In the genomic region with DNA sequence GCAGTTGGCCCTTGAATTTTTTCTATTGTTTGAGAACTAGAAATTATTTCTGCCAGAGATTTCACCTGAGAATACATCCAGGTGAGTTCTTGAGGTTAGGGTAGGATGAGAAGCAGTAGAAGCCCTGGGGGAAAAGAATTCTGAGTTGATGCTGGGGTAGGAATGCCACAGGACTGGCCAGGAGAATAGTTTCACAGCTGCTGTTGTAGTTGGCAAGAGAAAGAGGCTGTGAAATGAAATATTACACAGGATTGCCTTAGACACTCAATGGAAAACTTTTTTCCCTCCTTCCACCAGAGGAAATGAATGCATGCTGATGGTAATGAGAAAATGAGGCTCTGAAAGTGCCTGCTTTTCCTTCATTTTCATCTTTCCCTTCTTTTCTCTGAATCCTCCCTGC, we compare ENCODE assay signal across 31 cellular contexts. TPM values are rescaled to one million over a fixed set of nuclear protein-coding genes. Genes with fewer than 3 reads are reported as not detected.
DNase-seq lines count a peak whose midpoint lies in the region; ATAC-seq, FAIRE-seq and TF ChIP-seq lines count a peak whose summit lies in the region.
"Had no signal": no experiment of that assay in that cellular context is flagged by ENCODE, and none has a peak within 500 bp of the region (broad histone marks: within the 10 kb centered on the region; RNA-seq: fewer than 3 reads in every experiment).

No MANE protein-coding gene starts in this region.

- no peak overlapping the region for H3K27ac Mint-ChIP-seq in MCF 10A (ENCODE audit: low read depth, unreplicated experiment)
- H3K27ac Mint-ChIP-seq: activated naive CD8-positive, alpha-beta T cell treated with anti-CD3 and anti-CD28 coated beads, Interleukin-2, amount 50 U/mL, for 24 hours; HFFc6; immature natural killer cell; mesothelial cell of epicardium; stimulated activated naive CD8-positive, alpha-beta T cell treated with anti-CD3 and anti-CD28 coated beads, Interleukin-15, amount 100 ng/mL, for 72 hours; T-cell had no signal

- H3K9me3 Mint-ChIP-seq in MCF 10A (ENCODE audit: unreplicated experiment) = no peaks in the 10 kb centered on the region
- H3K9me3 Mint-ChIP-seq: activated naive CD8-positive, alpha-beta T cell treated with anti-CD3 and anti-CD28 coated beads, Interleukin-2, amount 50 U/mL, for 24 hours; HFFc6; immature natural killer cell had no signal

- no peak for ATAC-seq in left lobe of liver
- ATAC-seq: activated naive CD8-positive, alpha-beta T cell treated with anti-CD3 and anti-CD28 coated beads, Interleukin-2, amount 50 U/mL, for 24 hours; naive thymus-derived CD8-positive, alpha-beta T cell; stimulated activated naive CD8-positive, alpha-beta T cell treated with anti-CD3 and anti-CD28 coated beads, Interleukin-15, amount 100 ng/mL, for 72 hours; T-cell had no signal

- H3K4me2 ChIP-seq in mesenchymal stem cell (ENCODE audit: low read length, poor library complexity, severe bottlenecking) = no peak overlapping the region
- H3K4me2 ChIP-seq: hepatocyte had no signal

- H4K91ac ChIP-seq in mesenchymal stem cell (ENCODE audit: low read length) = no peak overlapping the region

- H3K9ac ChIP-seq in mesenchymal stem cell (ENCODE audit: low read length) = peak overlapping the region; percentile 1

- DNase-seq in T47D (ENCODE audit: low read depth in 1 of 2, low spot score in 1 of 2) (peak; percentile 18 to 71), MCF 10A (ENCODE audit: unreplicated experiment) (no peak), dermis microvascular lymphatic vessel endothelial cell (ENCODE audit: low read depth in 2 of 2) (peak; percentile 21 to 48), mesenchymal stem cell (no peak), uterus (no peak), left lobe of liver (ENCODE audit: low spot score) (no peak), RCC 7860 (ENCODE audit: low spot score) (no peak)
- no peak for DNase-seq in activated CD4-positive, alpha-beta T cell treated with anti-CD3 and anti-CD28 coated beads for 1 hour
- DNase-seq: activated CD8-positive, alpha-beta memory T cell treated with anti-CD3 and anti-CD28 coated beads for 24 hours; activated gamma-delta T cell treated with Interleukin-2 at 50 U/mL for 16 hours; activated naive CD8-positive, alpha-beta T cell treated with anti-CD3 and anti-CD28 coated beads, Interleukin-2, amount 50 U/mL, for 24 hours; activated T-cell treated with anti-CD3 and anti-CD28 coated beads, Interleukin-2, amount 50 U/mL, for 1 hour; cortex of kidney; DMS53; foreskin melanocyte; GDM1; HFFc6; immature natural killer cell; naive thymus-derived CD8-positive, alpha-beta T cell; NCI-H2081 treated with DMSO at 0.1 percent for 48 hours; NCI-H446 treated with DMSO at 0.1 percent for 48 hours; NK-92 treated with Interleukin-12 subunit alpha and Interleukin-12 subunit beta, amount 100 ng/mL, for 24 hours; Peyer's patch; stimulated activated naive CD8-positive, alpha-beta T cell treated with anti-CD3 and anti-CD28 coated beads, Interleukin-15, amount 100 ng/mL, for 72 hours; T-cell; upper lobe of left lung had no signal

- peaks cover 13% of the 10 kb centered on the region for H3K79me1 ChIP-seq in mesenchymal stem cell (replicated peaks; ENCODE audit: low read length, poor library complexity, severe bottlenecking)

- intact Hi-C loops in MCF 10A (cut with micrococcal nuclease) = no loop called here
- intact Hi-C loops in uterus (cut with DNase I; ENCODE audit: low total_unique reads) = no loop called here

- H2BK12ac ChIP-seq in mesenchymal stem cell (ENCODE audit: low read length in 2 of 2) = no peak overlapping the region

- TF ChIP-seq CTCF in MCF 10A (IDR thresholded peaks at IDR 0.05; ENCODE audit: unreplicated experiment) (no peak), uterus (IDR thresholded peaks at IDR 0.05) (no peak)

- no peak overlapping the region for H3K4ac ChIP-seq in mesenchymal stem cell (ENCODE audit: low read depth in 1 of 2, low read length in 2 of 2)

- H2BK120ac ChIP-seq in mesenchymal stem cell (ENCODE audit: low read depth, low read length) = no peak overlapping the region

- no peak for TF ChIP-seq POLR2A in uterus (IDR thresholded peaks at IDR 0.05)

- H3K4me1 ChIP-seq in mesenchymal stem cell (ENCODE audit: control insufficient read depth, insufficient read depth, low read depth, low read length) (peaks cover 2% of the 10 kb centered on the region), uterus (peaks cover 3 to 8% of the 10 kb centered on the region in 2 donors)

- H3K9me3 ChIP-seq in mesenchymal stem cell (ENCODE audit: control insufficient read depth, low read length) (no peaks in the 10 kb centered on the region), uterus (no peaks in the 10 kb centered on the region)
- H3K9me3 ChIP-seq: Peyer's patch, right atrium auricular region, upper lobe of left lung had no signal

- no peak overlapping the region for H2AFZ ChIP-seq in mesenchymal stem cell (ENCODE audit: low read depth, low read length)
- H2AFZ ChIP-seq: hepatocyte had no signal

- H3K36me3 ChIP-seq in mesenchymal stem cell (ENCODE audit: control insufficient read depth in 1 of 2, insufficient read depth in 2 of 2, low read depth in 1 of 2, low read length in 2 of 2) (peaks cover 0 to 15% of the 10 kb centered on the region in 2 experiments), uterus (no peaks in the 10 kb centered on the region)
- H3K36me3 ChIP-seq: Peyer's patch, right atrium auricular region had no signal

- H3K36me3 Mint-ChIP-seq in MCF 10A (ENCODE audit: insufficient read depth, unreplicated experiment) = no peaks in the 10 kb centered on the region

- no peak overlapping the region for H3K4me3 ChIP-seq in mesenchymal stem cell (ENCODE audit: insufficient read depth in 1 of 2, low read depth in 1 of 2, low read length in 2 of 2)
- no peak overlapping the region for H3K4me3 ChIP-seq in uterus
- H3K4me3 ChIP-seq: hepatocyte, Peyer's patch, right atrium auricular region, upper lobe of left lung had no signal

- no peak overlapping the region for H2BK15ac ChIP-seq in mesenchymal stem cell (ENCODE audit: low read depth, poor library complexity, severe bottlenecking)

- H3K18ac ChIP-seq in mesenchymal stem cell (ENCODE audit: low read depth in 1 of 2, low read length in 2 of 2) = no peak overlapping the region

- H3K4me1 Mint-ChIP-seq in MCF 10A (ENCODE audit: insufficient read depth, unreplicated experiment) = no peaks in the 10 kb centered on the region
- H3K4me1 Mint-ChIP-seq: activated naive CD8-positive, alpha-beta T cell treated with anti-CD3 and anti-CD28 coated beads, Interleukin-2, amount 50 U/mL, for 24 hours; stimulated activated naive CD8-positive, alpha-beta T cell treated with anti-CD3 and anti-CD28 coated beads, Interleukin-15, amount 100 ng/mL, for 72 hours; T-cell had no signal

- H3K4me3 Mint-ChIP-seq in MCF 10A (ENCODE audit: unreplicated experiment) = no peak overlapping the region
- H3K4me3 Mint-ChIP-seq: activated naive CD8-positive, alpha-beta T cell treated with anti-CD3 and anti-CD28 coated beads, Interleukin-2, amount 50 U/mL, for 24 hours; HFFc6; IgD-negative memory B cell; immature natural killer cell; mesothelial cell of epicardium; naive thymus-derived CD8-positive, alpha-beta T cell; stimulated activated naive CD8-positive, alpha-beta T cell treated with anti-CD3 and anti-CD28 coated beads, Interleukin-15, amount 100 ng/mL, for 72 hours; T-cell had no signal

- peaks cover 0 to 5% of the 10 kb centered on the region in 2 experiments for H3K27me3 ChIP-seq in mesenchymal stem cell (ENCODE audit: control insufficient read depth in 1 of 2, insufficient read depth in 1 of 2, low read length in 2 of 2)
- no peaks in the 10 kb centered on the region for H3K27me3 ChIP-seq in uterus
- H3K27me3 ChIP-seq: hepatocyte, Peyer's patch, right atrium auricular region, upper lobe of left lung had no signal

- H2AK5ac ChIP-seq in mesenchymal stem cell (ENCODE audit: low read length, severe bottlenecking) = no peak overlapping the region

- no peak overlapping the region for H2BK5ac ChIP-seq in mesenchymal stem cell (ENCODE audit: low read depth, low read length, poor library complexity, severe bottlenecking)

- no TSS peak for BruUV-seq in MCF 10A (replicated peaks; lab: Mats Ljungman, UMichigan)

- H3K27ac ChIP-seq in mesenchymal stem cell (ENCODE audit: low read length, poor library complexity, severe bottlenecking) (no peak overlapping the region), uterus (peak overlapping the region; percentile 12 to 24)
- H3K27ac ChIP-seq: hepatocyte, Peyer's patch, right atrium auricular region, upper lobe of left lung had no signal

- POLR2A ChIA-PET in MCF 10A (lab: Yijun Ruan, JAX) = no interaction called here

- no peak for FAIRE-seq in RCC 7860 (lab: Jason Lieb, UNC)
- FAIRE-seq: GM18507 had no signal

- no peak overlapping the region for H3K14ac ChIP-seq in mesenchymal stem cell (ENCODE audit: low read length in 2 of 2)

- CTCF ChIA-PET in MCF 10A (lab: Yijun Ruan, JAX) = no interaction called here

- H4K8ac ChIP-seq in mesenchymal stem cell (ENCODE audit: low read length) = no peak overlapping the region

- no peak overlapping the region for H3K23ac ChIP-seq in mesenchymal stem cell (ENCODE audit: low read length in 2 of 2)

- in situ Hi-C loops in T47D (cut with HindIII; ENCODE audit: low pct_unique_long_range_greater_than_20kb, low sequenced_read_pairs) = no loop called here

- no peaks in the 10 kb centered on the region for H3K27me3 Mint-ChIP-seq in MCF 10A (ENCODE audit: insufficient read depth, unreplicated experiment)
- H3K27me3 Mint-ChIP-seq: activated naive CD8-positive, alpha-beta T cell treated with anti-CD3 and anti-CD28 coated beads, Interleukin-2, amount 50 U/mL, for 24 hours; IgD-negative memory B cell; naive thymus-derived CD8-positive, alpha-beta T cell; stimulated activated naive CD8-positive, alpha-beta T cell treated with anti-CD3 and anti-CD28 coated beads, Interleukin-15, amount 100 ng/mL, for 72 hours; T-cell had no signal

RNA-seq across cellular contexts. Expression of a gene that starts 54.6 kb away (rescaled TPM):
- total RNA-seq in MCF 10A (2022) = 10.9 and 12.1 TPM in 2 replicates
- total RNA-seq in dermis microvascular lymphatic vessel endothelial cell = 28.4 and 30.7 TPM in 2 replicates
- 10.6 TPM for polyA plus RNA-seq in mesenchymal stem cell (2013, experiment 1 of 2)
- polyA plus RNA-seq in mesenchymal stem cell (2013, experiment 2 of 2) = 11.5 TPM
- 10 to 100 TPM in 2 of 4 donors, 1 to 10 TPM in 2; 3.8 to 47.6 (median 14.2) TPM for total RNA-seq in uterus
- 8.4 TPM for total RNA-seq in left lobe of liver

Comparison
In these comparisons a context has a peak if more than half of its experiments do, and no peak if none do; other contexts are left out.
1. DNase-seq: peak in T47D (2 of 2) and dermis microvascular lymphatic vessel endothelial cell (2 of 2); none in MCF 10A (single experiment), mesenchymal stem cell (single experiment), uterus (0 of 2), activated CD4-positive, alpha-beta T cell treated with anti-CD3 and anti-CD28 coated beads for 1 hour (single experiment), left lobe of liver (single experiment) and RCC 7860 (single experiment).